In the genomic region with DNA sequence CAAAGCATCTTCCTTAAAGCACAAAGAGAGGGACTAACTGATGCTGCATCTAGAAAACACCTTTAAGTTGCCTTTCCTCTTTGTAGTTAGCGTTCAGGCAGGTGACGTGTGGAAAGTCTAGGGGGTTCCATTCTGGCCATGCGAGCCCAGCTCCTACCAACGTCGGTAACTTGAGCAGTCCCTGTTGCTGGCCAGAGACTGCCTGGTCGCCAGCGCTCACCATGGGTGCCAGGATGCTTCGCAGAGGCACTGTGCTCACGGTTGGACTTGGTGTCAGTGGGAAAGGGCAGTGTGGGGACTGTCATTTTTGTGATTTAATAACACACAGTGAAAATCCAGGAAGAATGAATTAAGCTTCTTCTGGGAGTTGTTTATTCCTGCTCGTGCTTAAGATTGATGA, we compare ENCODE assay signal across 19 cellular contexts. TPM values are rescaled to one million over a fixed set of nuclear protein-coding genes. Genes with fewer than 3 reads are reported as not detected.
DNase-seq lines count a peak whose midpoint lies in the region; ATAC-seq and TF ChIP-seq lines count a peak whose summit lies in the region.
"Had no signal": no experiment of that assay in that cellular context is flagged by ENCODE, and none has a peak within 500 bp of the region (broad histone marks: within the 10 kb centered on the region; RNA-seq: fewer than 3 reads in every experiment).

No MANE protein-coding gene starts in this region.

- CTCF ChIA-PET in naive thymus-derived CD4-positive, alpha-beta T cell (lab: Charles Lee), result no interaction called here

- intact Hi-C loops in naive thymus-derived CD4-positive, alpha-beta T cell (cut with micrococcal nuclease), result no loop called here

- H3K9ac ChIP-seq in endodermal cell (ENCODE audit: extremely low read depth, low read length, poor library complexity, severe bottlenecking), result no peak overlapping the region
- H3K9ac ChIP-seq: BLaER1 had no signal

- no peaks in the 10 kb centered on the region for H3K4me1 Mint-ChIP-seq in activated T-cell treated with anti-CD3 and anti-CD28 coated beads, Interleukin-2, amount 50 U/mL, for 24 hours (ENCODE audit: low read depth)
- H3K4me1 Mint-ChIP-seq in endodermal cell (peaks cover 5% of the 10 kb centered on the region), progenitor cell of endocrine pancreas (ENCODE audit: low read depth) (peaks cover 48% of the 10 kb centered on the region)
- H3K4me1 Mint-ChIP-seq in naive thymus-derived CD4-positive, alpha-beta T cell, result no peaks in the 10 kb centered on the region
- H3K4me1 Mint-ChIP-seq in natural killer cell treated with Interleukin-12 subunit alpha and Interleukin-12 subunit beta and Interleukin-15 and Interleukin-18, amount 100 ng/mL, for 72 hours (ENCODE audit: low read depth in 2 of 2), result no peaks in the 10 kb centered on the region
- H3K4me1 Mint-ChIP-seq: CD14-positive monocyte; CD4-positive, alpha-beta memory T cell had no signal

- H3K9me3 Mint-ChIP-seq in activated T-cell treated with anti-CD3 and anti-CD28 coated beads, Interleukin-2, amount 50 U/mL, for 24 hours, result no peaks in the 10 kb centered on the region
- no peaks in the 10 kb centered on the region for H3K9me3 Mint-ChIP-seq in endodermal cell
- H3K9me3 Mint-ChIP-seq in progenitor cell of endocrine pancreas (ENCODE audit: low read depth), result no peaks in the 10 kb centered on the region
- no peaks in the 10 kb centered on the region for H3K9me3 Mint-ChIP-seq in naive thymus-derived CD4-positive, alpha-beta T cell
- no peaks in the 10 kb centered on the region for H3K9me3 Mint-ChIP-seq in natural killer cell treated with Interleukin-12 subunit alpha and Interleukin-12 subunit beta and Interleukin-15 and Interleukin-18, amount 100 ng/mL, for 72 hours
- H3K9me3 Mint-ChIP-seq: CD14-positive monocyte, GM23338 had no signal

- no peak for DNase-seq in activated T-cell treated with anti-CD3 and anti-CD28 coated beads, Interleukin-2, amount 50 U/mL, for 24 hours
- no peak for DNase-seq in activated T-cell treated with anti-CD3 and anti-CD28 coated beads, Interleukin-2, amount 50 U/mL, for 1 hour
- no peak for DNase-seq in endodermal cell
- DNase-seq in progenitor cell of endocrine pancreas (ENCODE audit: low spot score, unreplicated experiment), result no peak
- no peak for DNase-seq in NCI-H1105 treated with DMSO at 0.1 percent for 48 hours (lab: John Stamatoyannopoulos, UW)
- no peak for DNase-seq in naive thymus-derived CD4-positive, alpha-beta T cell
- DNase-seq in natural killer cell treated with Interleukin-12 subunit alpha and Interleukin-12 subunit beta and Interleukin-15 and Interleukin-18, amount 100 ng/mL, for 72 hours (ENCODE audit: low spot score), result no peak
- DNase-seq: AML-193; CD4-positive, alpha-beta memory T cell; DMS153; DMS79; GDM1; HCEC 1CT had no signal

- H3K27ac ChIP-seq in endodermal cell (ENCODE audit: low read depth, low read length), result no peak overlapping the region
- no peak overlapping the region for H3K27ac ChIP-seq in naive thymus-derived CD4-positive, alpha-beta T cell (ENCODE audit: low read depth, low read length)
- H3K27ac ChIP-seq: 22Rv1, A549, BLaER1, HL-60 had no signal

- no peaks in the 10 kb centered on the region for H3K27me3 Mint-ChIP-seq in activated T-cell treated with anti-CD3 and anti-CD28 coated beads, Interleukin-2, amount 50 U/mL, for 24 hours
- H3K27me3 Mint-ChIP-seq in endodermal cell (ENCODE audit: insufficient read depth), result no peaks in the 10 kb centered on the region
- no peaks in the 10 kb centered on the region for H3K27me3 Mint-ChIP-seq in progenitor cell of endocrine pancreas
- no peaks in the 10 kb centered on the region for H3K27me3 Mint-ChIP-seq in naive thymus-derived CD4-positive, alpha-beta T cell
- H3K27me3 Mint-ChIP-seq in natural killer cell treated with Interleukin-12 subunit alpha and Interleukin-12 subunit beta and Interleukin-15 and Interleukin-18, amount 100 ng/mL, for 72 hours, result no peaks in the 10 kb centered on the region
- H3K27me3 Mint-ChIP-seq: CD4-positive, alpha-beta memory T cell had no signal

- no peaks in the 10 kb centered on the region for H3K9me3 ChIP-seq in endodermal cell (ENCODE audit: control insufficient read depth, low read length)
- H3K9me3 ChIP-seq in naive thymus-derived CD4-positive, alpha-beta T cell (ENCODE audit: control insufficient read depth in 2 of 3, low read length in 3 of 3), result no peaks in the 10 kb centered on the region
- H3K9me3 ChIP-seq: A549, BLaER1 had no signal

- TF ChIP-seq CTCF in endodermal cell (conservative IDR thresholded peaks at IDR 0.05) (no peak), progenitor cell of endocrine pancreas (IDR thresholded peaks at IDR 0.05; ENCODE audit: unreplicated experiment) (no peak)

- H3K4me1 ChIP-seq in endodermal cell (ENCODE audit: control insufficient read depth, insufficient read depth, low read length), result peaks cover 3% of the 10 kb centered on the region
- H3K4me1 ChIP-seq in naive thymus-derived CD4-positive, alpha-beta T cell (ENCODE audit: control insufficient read depth in 2 of 2, insufficient read depth in 2 of 2, low read length in 2 of 2), result no peaks in the 10 kb centered on the region
- H3K4me1 ChIP-seq: BLaER1 had no signal

- H3K4me3 ChIP-seq in endodermal cell (ENCODE audit: low read length), result no peak overlapping the region
- H3K4me3 ChIP-seq in naive thymus-derived CD4-positive, alpha-beta T cell (ENCODE audit: low read length), result no peak overlapping the region
- H3K4me3 ChIP-seq: A549, BLaER1, GM23338 had no signal

- H3K27ac Mint-ChIP-seq in activated T-cell treated with anti-CD3 and anti-CD28 coated beads, Interleukin-2, amount 50 U/mL, for 24 hours, result peak overlapping the region; percentile 33
- H3K27ac Mint-ChIP-seq in endodermal cell (peak overlapping the region; percentile 26), progenitor cell of endocrine pancreas (peak overlapping the region; percentile 93)
- H3K27ac Mint-ChIP-seq in naive thymus-derived CD4-positive, alpha-beta T cell, result no peak overlapping the region
- H3K27ac Mint-ChIP-seq in natural killer cell treated with Interleukin-12 subunit alpha and Interleukin-12 subunit beta and Interleukin-15 and Interleukin-18, amount 100 ng/mL, for 72 hours, result no peak overlapping the region
- H3K27ac Mint-ChIP-seq: CD14-positive monocyte, GM23338 had no signal

- H3K36me3 Mint-ChIP-seq in activated T-cell treated with anti-CD3 and anti-CD28 coated beads, Interleukin-2, amount 50 U/mL, for 24 hours (ENCODE audit: low read depth), result peaks cover 81% of the 10 kb centered on the region
- H3K36me3 Mint-ChIP-seq in endodermal cell (ENCODE audit: low read depth) (peaks cover 59% of the 10 kb centered on the region), progenitor cell of endocrine pancreas (ENCODE audit: insufficient read depth) (peaks cover 26% of the 10 kb centered on the region)
- H3K36me3 Mint-ChIP-seq in naive thymus-derived CD4-positive, alpha-beta T cell, result peaks cover 0 to 40% (median 0%) of the 10 kb centered on the region in 5 donors
- no peaks in the 10 kb centered on the region for H3K36me3 Mint-ChIP-seq in natural killer cell treated with Interleukin-12 subunit alpha and Interleukin-12 subunit beta and Interleukin-15 and Interleukin-18, amount 100 ng/mL, for 72 hours

- H3K4me3 Mint-ChIP-seq in activated T-cell treated with anti-CD3 and anti-CD28 coated beads, Interleukin-2, amount 50 U/mL, for 24 hours, result no peak overlapping the region
- H3K4me3 Mint-ChIP-seq in endodermal cell, result no peak overlapping the region
- H3K4me3 Mint-ChIP-seq in progenitor cell of endocrine pancreas (ENCODE audit: low read depth), result peak overlapping the region; percentile 48
- H3K4me3 Mint-ChIP-seq in naive thymus-derived CD4-positive, alpha-beta T cell, result no peak overlapping the region
- no peak overlapping the region for H3K4me3 Mint-ChIP-seq in natural killer cell treated with Interleukin-12 subunit alpha and Interleukin-12 subunit beta and Interleukin-15 and Interleukin-18, amount 100 ng/mL, for 72 hours
- H3K4me3 Mint-ChIP-seq: CD14-positive monocyte; CD4-positive, alpha-beta memory T cell; GM23338 had no signal

- WGBS in endodermal cell (ENCODE audit: insufficient coverage in 1 of 2, insufficient read length in 1 of 2), 2 experiments, result 88 to 92% methylated on average over 6 to 10 of the region's 10 CpGs

- ATAC-seq in naive thymus-derived CD4-positive, alpha-beta T cell, result no peak
- no peak for ATAC-seq in natural killer cell treated with Interleukin-12 subunit alpha and Interleukin-12 subunit beta and Interleukin-15 and Interleukin-18, amount 100 ng/mL, for 72 hours
- ATAC-seq: A549, GM23338 had no signal

- peaks cover 54% of the 10 kb centered on the region for H3K36me3 ChIP-seq in endodermal cell (ENCODE audit: control insufficient read depth, insufficient read depth, low read length)
- H3K36me3 ChIP-seq in naive thymus-derived CD4-positive, alpha-beta T cell (ENCODE audit: control insufficient read depth in 2 of 3, insufficient read depth in 3 of 3, low read length in 3 of 3), result peaks cover 0 to 57% (median 0%) of the 10 kb centered on the region in 3 experiments

- H3K27me3 ChIP-seq in endodermal cell (ENCODE audit: control insufficient read depth, insufficient read depth, low read length, poor library complexity, severe bottlenecking), result no peaks in the 10 kb centered on the region
- H3K27me3 ChIP-seq in naive thymus-derived CD4-positive, alpha-beta T cell (ENCODE audit: control insufficient read depth in 2 of 2, insufficient read depth in 2 of 2, low read length in 2 of 2), result no peaks in the 10 kb centered on the region
- H3K27me3 ChIP-seq: BLaER1 had no signal

- POLR2A ChIA-PET in naive thymus-derived CD4-positive, alpha-beta T cell (lab: Charles Lee), result no interaction called here

RNA-seq across cellular contexts. Expression of gene PPP2R1B, which starts 40.6 kb away (rescaled TPM):
- total RNA-seq in endodermal cell (10 to 100 TPM; 70.0 to 89.7 TPM), progenitor cell of endocrine pancreas (91.7 and 92.6 TPM in 2 replicates)
- polyA plus RNA-seq in endodermal cell (2013, experiment 1 of 2), result 36.8 TPM
- 37.3 TPM for polyA plus RNA-seq in endodermal cell (2013, experiment 2 of 2)
- total RNA-seq in naive thymus-derived CD4-positive, alpha-beta T cell, result 10 to 100 TPM; 25.8 to 49.2 (median 34.0) TPM
- 10 to 100 TPM; 15.1 to 17.3 TPM for polyA plus RNA-seq in naive thymus-derived CD4-positive, alpha-beta T cell
- 10 to 100 TPM; 56.2 to 72.3 TPM for total RNA-seq in natural killer cell treated with Interleukin-12 subunit alpha and Interleukin-12 subunit beta and Interleukin-15 and Interleukin-18, amount 100 ng/mL, for 72 hours

Comparison
In these comparisons a context has a peak if more than half of its experiments do, and no peak if none do; other contexts are left out.
1. H3K27ac Mint-ChIP-seq: peak in activated T-cell treated with anti-CD3 and anti-CD28 coated beads, Interleukin-2, amount 50 U/mL, for 24 hours (single experiment), endodermal cell (single experiment) and progenitor cell of endocrine pancreas (single experiment); none in naive thymus-derived CD4-positive, alpha-beta T cell (0 of 9) and natural killer cell treated with Interleukin-12 subunit alpha and Interleukin-12 subunit beta and Interleukin-15 and Interleukin-18, amount 100 ng/mL, for 72 hours (0 of 2).